28 cellular contexts compared by ENCODE assay signal in the genomic region with DNA sequence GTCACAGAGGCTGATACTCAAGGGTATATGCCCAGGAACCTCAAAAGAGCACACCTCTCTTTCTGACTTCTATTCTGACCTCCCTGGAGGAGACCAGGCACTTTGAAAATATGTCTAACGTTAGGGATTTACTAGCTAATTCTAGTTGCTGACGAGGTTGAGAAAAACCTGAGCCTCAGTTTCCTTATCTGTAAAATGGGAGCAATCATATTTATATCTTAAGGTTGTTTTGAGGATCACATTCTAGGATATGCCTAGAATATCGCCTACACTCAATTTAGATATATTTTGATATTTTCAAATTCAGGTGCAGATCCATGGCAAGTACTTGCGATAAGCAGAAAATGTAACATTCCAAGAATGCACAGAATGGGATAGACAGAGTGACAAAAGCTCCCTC.
"Had no signal": no experiment of that assay in that cellular context is flagged by ENCODE, and none has a peak within 500 bp of the region (broad histone marks: within the 10 kb centered on the region; RNA-seq: fewer than 3 reads in every experiment).

No MANE protein-coding gene starts in this region.

- ATAC-seq: effector memory CD8-positive, alpha-beta T cell; esophagus mucosa; foreskin keratinocyte; gastrocnemius medialis; gastroesophageal sphincter; heart left ventricle; heart right ventricle had no signal

- H3K27ac ChIP-seq: colonic mucosa, coronary artery, epithelial cell of prostate, esophagus muscularis mucosa, esophagus squamous epithelium, foreskin keratinocyte, gastrocnemius medialis, gastroesophageal sphincter, heart left ventricle, heart right ventricle had no signal

- DNase-seq: colonic mucosa; cortex of kidney; dermis blood vessel endothelial cell; dorsolateral prefrontal cortex; effector CD4-positive, alpha-beta T cell; effector CD8-positive, alpha-beta T cell; effector memory CD4-positive, alpha-beta T cell; effector memory CD8-positive, alpha-beta T cell; endodermal cell; erythroblast; esophagus squamous epithelium; foreskin fibroblast; foreskin keratinocyte; foreskin melanocyte; gastrocnemius medialis; glutamatergic neuron; head of caudate nucleus; heart left ventricle; heart right ventricle had no signal

- H3K27me3 ChIP-seq: colonic mucosa, dorsolateral prefrontal cortex, esophagus muscularis mucosa, esophagus squamous epithelium, foreskin keratinocyte, gastrocnemius medialis, gastroesophageal sphincter, heart left ventricle, heart right ventricle had no signal

- H3K4me1 ChIP-seq: colonic mucosa, esophagus muscularis mucosa, esophagus squamous epithelium, foreskin keratinocyte, gastrocnemius medialis, gastroesophageal sphincter, heart right ventricle had no signal

- FAIRE-seq: colon, endometrium, endothelial cell of umbilical vein, frontal cortex had no signal

- H3K4me3 ChIP-seq: colonic mucosa, coronary artery, dorsolateral prefrontal cortex, esophagus muscularis mucosa, esophagus squamous epithelium, gastrocnemius medialis, gastroesophageal sphincter, heart left ventricle, heart right ventricle had no signal

- H3K9me3 ChIP-seq: colonic mucosa, esophagus muscularis mucosa, esophagus squamous epithelium, gastrocnemius medialis, gastroesophageal sphincter, heart left ventricle, heart right ventricle had no signal

- H3K36me3 ChIP-seq: colonic mucosa, esophagus muscularis mucosa, esophagus squamous epithelium, gastrocnemius medialis, gastroesophageal sphincter, heart left ventricle, heart right ventricle had no signal
